18 cellular contexts compared by ENCODE assay signal in the genomic region with DNA sequence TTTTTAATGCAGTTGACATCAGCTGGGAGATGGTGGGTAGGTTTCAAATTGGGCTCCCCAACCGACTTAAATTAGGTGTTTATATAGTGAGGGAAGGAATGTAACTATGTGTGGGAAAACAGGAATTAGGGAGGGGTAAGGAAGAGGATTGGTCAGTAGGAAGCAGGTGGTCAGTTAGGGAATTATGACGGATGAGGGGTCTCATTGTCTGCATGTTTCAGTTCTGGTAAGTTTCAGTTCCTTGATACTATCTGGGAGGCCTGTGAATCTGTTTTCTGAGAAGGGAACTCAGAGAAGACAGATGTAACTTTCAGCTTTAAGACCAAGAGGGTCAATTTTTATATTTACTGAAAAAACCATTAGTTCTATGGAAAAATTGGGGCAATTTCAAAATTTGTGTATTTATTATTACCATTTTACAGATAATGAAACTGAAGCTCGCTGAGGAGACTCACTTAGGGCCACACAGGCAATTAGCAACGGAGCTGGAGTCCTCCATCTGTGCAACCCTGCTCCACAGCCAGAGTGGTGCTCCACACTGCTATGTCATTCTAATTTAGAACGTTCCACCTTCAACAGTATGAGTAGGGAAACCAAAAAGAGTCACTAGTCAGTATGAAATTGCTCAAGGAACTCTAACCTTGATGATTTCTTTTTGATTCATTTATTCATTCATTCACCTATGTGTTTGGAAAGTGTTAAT. TPM values are rescaled to one million over a fixed set of nuclear protein-coding genes. Genes with fewer than 3 reads are reported as not detected.
DNase-seq lines count a peak whose midpoint lies in the region; ATAC-seq, FAIRE-seq and TF ChIP-seq lines count a peak whose summit lies in the region.
"Had no signal": no experiment of that assay in that cellular context is flagged by ENCODE, and none has a peak within 500 bp of the region (broad histone marks: within the 10 kb centered on the region; RNA-seq: fewer than 3 reads in every experiment).

No MANE protein-coding gene starts in this region.

- peaks cover 0 to 19% (median 12%) of the 10 kb centered on the region in 4 donors for H3K4me1 ChIP-seq in tibial artery
- H3K4me1 ChIP-seq: prostate gland, transverse colon had no signal

- no peak overlapping the region for H3K27ac ChIP-seq in tibial artery
- H3K27ac ChIP-seq: coronary artery, prostate gland, transverse colon had no signal

- DNase-seq in GM10266 (ENCODE audit: extremely low spot score): peak; percentile 13
- DNase-seq in NAMALWA (ENCODE audit: low spot score): peak; percentile 31
- DNase-seq in GM19239 (ENCODE audit: insufficient read length, low spot score): no peak
- DNase-seq in dermis blood vessel endothelial cell: no peak
- no peak for DNase-seq in tibial artery
- DNase-seq in NCI-H2196 treated with DMSO at 0.1 percent for 48 hours (lab: John Stamatoyannopoulos, UW; ENCODE audit: unreplicated experiment): no peak
- DNase-seq: activated CD4-positive, alpha-beta T cell treated with anti-CD3 and anti-CD28 coated beads, Interleukin-2, amount 50 U/mL, for 1 hour; aorta; Calu3; NCI-H1417; NCI-H524 treated with DMSO at 0.1 percent for 48 hours; T-helper 2 cell; transverse colon had no signal

- no peaks in the 10 kb centered on the region for H3K36me3 ChIP-seq in tibial artery
- H3K36me3 ChIP-seq: prostate gland, transverse colon had no signal

- H3K27me3 ChIP-seq in tibial artery: no peaks in the 10 kb centered on the region
- H3K27me3 ChIP-seq: transverse colon had no signal

- ATAC-seq in GM19395 (IDR thresholded peaks at IDR 0.05; ENCODE audit: unreplicated experiment) (peak; percentile 82), HG02759 (IDR thresholded peaks at IDR 0.05; ENCODE audit: unreplicated experiment) (peak; percentile 62)
- ATAC-seq: left lobe of liver had no signal

- no peak for FAIRE-seq in GM19239 (lab: Jason Lieb, UNC)

- intact Hi-C loops in tibial artery (cut with DNase I; ENCODE audit: low total_unique reads): no loop called here

- no peak for TF ChIP-seq CTCF in GM10266 (IDR thresholded peaks at IDR 0.05; ENCODE audit: control insufficient read depth, insufficient read depth, low read depth, missing control alignments)
- TF ChIP-seq CTCF in tibial artery (IDR thresholded peaks at IDR 0.05): no peak

- H3K4me3 ChIP-seq in tibial artery: no peak overlapping the region
- H3K4me3 ChIP-seq: coronary artery, prostate gland, transverse colon had no signal

- H3K9me3 ChIP-seq in tibial artery: no peaks in the 10 kb centered on the region
- H3K9me3 ChIP-seq: prostate gland had no signal

RNA-seq across cellular contexts. Expression of gene CCDC195, which starts 36.0 kb away (rescaled TPM):
- total RNA-seq in dermis blood vessel endothelial cell: not detected in 2 replicates
- total RNA-seq: aorta, Calu3, left lobe of liver, prostate gland, transverse colon had no signal

Comparison
In these comparisons a context has a peak if more than half of its experiments do, and no peak if none do; other contexts are left out.
1. DNase-seq: peak in GM10266 (single experiment) and NAMALWA (single experiment); none in GM19239 (single experiment), dermis blood vessel endothelial cell (single experiment), tibial artery (0 of 2) and NCI-H2196 treated with DMSO at 0.1 percent for 48 hours (single experiment).